ENCODE assay signal across 13 cellular contexts in genomic region chr21:39014751-39015150, GRCh38.
DNase-seq lines count a peak whose midpoint lies in the region; ATAC-seq and TF ChIP-seq lines count a peak whose summit lies in the region.
"Had no signal": no experiment of that assay in that cellular context is flagged by ENCODE, and none has a peak within 500 bp of the region (broad histone marks: within the 10 kb centered on the region; RNA-seq: fewer than 3 reads in every experiment).

No MANE protein-coding gene starts in this region.

- H3K9me3 ChIP-seq in IMR-90 (ENCODE audit: control insufficient read depth, insufficient read depth, low read length) (no peaks in the 10 kb centered on the region), left lung (no peaks in the 10 kb centered on the region)
- H3K9me3 ChIP-seq: left ventricle myocardium inferior had no signal

- H2AK5ac ChIP-seq in IMR-90 (ENCODE audit: low read depth, low read length), result peak overlapping the region; percentile 91; the same call in 1 of the 2 replicates

- no TSS peak for BruUV-seq in IMR-90 (replicated peaks; lab: Mats Ljungman, UMichigan)

- ATAC-seq in IMR-90 (ENCODE audit: low read depth), result peak; percentile 92
- peak; percentile 76 for ATAC-seq in left lung
- ATAC-seq in HG02884 (IDR thresholded peaks at IDR 0.05; ENCODE audit: unreplicated experiment), result no peak
- ATAC-seq: stimulated activated naive CD8-positive, alpha-beta T cell treated with anti-CD3 and anti-CD28 coated beads, Interleukin-15, Interleukin-2, amounts not matched to agents 100 U/mL and 50 U/mL, for 24 hours had no signal

- H4K91ac ChIP-seq in IMR-90 (ENCODE audit: insufficient read depth, low read depth, low read length), result peak overlapping the region; percentile 98

- WGBS in IMR-90 (ENCODE audit: extremely low coverage in 2 of 2, insufficient read length in 1 of 2), 2 experiments, result 0% methylated on average over 5 of the region's 9 CpGs; no CpG with 5 or more reads in 1 of the 2 experiments

- peak overlapping the region; percentile 3; the same call in 1 of the 2 replicates for H3K4me3 ChIP-seq in IMR-90 (ENCODE audit: insufficient read depth, low read depth, low read length)
- H3K4me3 ChIP-seq in astrocyte of the cerebellum (ENCODE audit: low read depth, low read length), result no peak overlapping the region
- no peak overlapping the region for H3K4me3 ChIP-seq in left lung
- H3K4me3 ChIP-seq: left ventricle myocardium inferior had no signal

- H3K4me1 ChIP-seq in IMR-90 (ENCODE audit: control insufficient read depth, insufficient read depth, low read length) (peaks cover 15% of the 10 kb centered on the region), left lung (peaks cover 0 to 63% of the 10 kb centered on the region in 2 donors)

- TF ChIP-seq RAD21 in IMR-90 (IDR thresholded peaks at IDR 0.05; ENCODE audit: low read length), result 0 out of 2 replicates have a peak, but pooled peaks have one; percentile 7

- no peaks in the 10 kb centered on the region for H4K20me1 ChIP-seq in IMR-90 (ENCODE audit: insufficient read depth, low read length)

- TF ChIP-seq CTCF in IMR-90 (conservative IDR thresholded peaks at IDR 0.05; ENCODE audit: low read depth, low read length) (no peak), astrocyte of the cerebellum (IDR thresholded peaks at IDR 0.05; ENCODE audit: low read depth, low read length, missing control alignments) (no peak), left lung (IDR thresholded peaks at IDR 0.05) (no peak)

- peak overlapping the region; percentile 54 for H3K9ac ChIP-seq in IMR-90 (ENCODE audit: low read depth, low read length)

- H4K5ac ChIP-seq in IMR-90 (ENCODE audit: low read depth, low read length), result peak overlapping the region; percentile 95

- peaks cover 0 to 3% of the 10 kb centered on the region in 2 experiments; a peak in 1 of 4 replicates for H3K79me1 ChIP-seq in IMR-90 (ENCODE audit: low read depth in 1 of 2, low read length in 2 of 2)

- H3K14ac ChIP-seq in IMR-90 (replicated peaks; ENCODE audit: low read depth, low read length), result peak overlapping the region; percentile 96

- H3K4ac ChIP-seq in IMR-90 (ENCODE audit: low read depth, low read length), result peak overlapping the region; percentile 96

- H4K8ac ChIP-seq in IMR-90 (ENCODE audit: low read depth in 2 of 2, low read length in 2 of 2), result peak overlapping the region; percentile 86 to 92

- DNase-seq in AG08395 (ENCODE audit: low spot score), result peak; percentile 88
- DNase-seq in IMR-90, result peak; percentile 99
- DNase-seq in astrocyte of the cerebellum (ENCODE audit: low read depth), result peak; percentile 95
- no peak for DNase-seq in left lung
- no peak for DNase-seq in SW 1271 (lab: John Stamatoyannopoulos, UW)
- DNase-seq in activated CD8-positive, alpha-beta memory T cell treated with anti-CD3 and anti-CD28 coated beads, Interleukin-2, amount 50 U/mL, for 4 hours, result no peak
- no peak for DNase-seq in anterior cingulate cortex (lab: John Stamatoyannopoulos, UW)
- DNase-seq: CD4-positive, alpha-beta T cell; effector CD8-positive, alpha-beta T cell; left ventricle myocardium inferior; NCI-H2227 treated with DMSO at 0.1 percent for 48 hours; stimulated activated naive CD8-positive, alpha-beta T cell treated with anti-CD3 and anti-CD28 coated beads, Interleukin-15, Interleukin-2, amounts not matched to agents 100 U/mL and 50 U/mL, for 24 hours had no signal

- peaks cover 19% of the 10 kb centered on the region for H3K9me1 ChIP-seq in IMR-90 (ENCODE audit: insufficient read depth, low read length)

- intact Hi-C loops in IMR-90 (cut with micrococcal nuclease), result loop anchor here (5.0 kb wide), 1 partner anchor 717 kb away; no protein-coding TSS in a partner anchor
- intact Hi-C loops in left lung (cut with DNase I), result no loop called here

- H2BK20ac ChIP-seq in IMR-90 (ENCODE audit: low read depth, low read length), result peak overlapping the region; percentile 99

- peak overlapping the region; percentile 2 for H2AK9ac ChIP-seq in IMR-90 (replicated peaks; ENCODE audit: low read depth, low read length, poor library complexity)

- peak overlapping the region; percentile 91 for H3K56ac ChIP-seq in IMR-90 (ENCODE audit: extremely low read depth, insufficient read depth, low read length)

- peak overlapping the region; percentile 88 for H3K23ac ChIP-seq in IMR-90 (ENCODE audit: low read depth, low read length)

- peak overlapping the region; percentile 99 for H2BK5ac ChIP-seq in IMR-90 (ENCODE audit: low read depth, low read length, poor library complexity, severe bottlenecking)

- H3K18ac ChIP-seq in IMR-90 (ENCODE audit: low read depth, low read length), result peak overlapping the region; percentile 97

- H3K27ac ChIP-seq in IMR-90 (ENCODE audit: insufficient read depth, low read length), result peak overlapping the region; percentile 97
- peak overlapping the region; percentile 30 to 42 for H3K27ac ChIP-seq in left lung
- H3K27ac ChIP-seq: left ventricle myocardium inferior had no signal

- no peaks in the 10 kb centered on the region for H3K27me3 ChIP-seq in IMR-90 (ENCODE audit: control insufficient read depth, insufficient read depth, low read length)
- H3K27me3 ChIP-seq in left lung, result no peaks in the 10 kb centered on the region

- CTCF ChIA-PET in IMR-90 (lab: Yijun Ruan, JAX), result interaction anchor here (0.6 kb wide), 1 partner anchor 1122 kb away, joined by 3 read pairs; no protein-coding TSS in a partner anchor

- peak overlapping the region; percentile 73 for H2AFZ ChIP-seq in IMR-90 (replicated peaks; ENCODE audit: low read length, poor library complexity)

- TF ChIP-seq POLR2A in IMR-90 (IDR thresholded peaks at IDR 0.05; ENCODE audit: low read depth, low read length), result no peak

- dilution Hi-C loops in IMR-90 (cut with HindIII; ENCODE audit: low sequenced_read_pairs, unreplicated experiment), result no loop called here

- peak overlapping the region; percentile 80 for H3K4me2 ChIP-seq in IMR-90 (ENCODE audit: low read depth, low read length)

- peak overlapping the region; percentile 98 for H2BK15ac ChIP-seq in IMR-90 (ENCODE audit: low read depth, low read length)

- no peaks in the 10 kb centered on the region for H3K36me3 ChIP-seq in IMR-90 (ENCODE audit: control insufficient read depth, insufficient read depth, low read length)
- H3K36me3 ChIP-seq in left lung, result no peaks in the 10 kb centered on the region
- H3K36me3 ChIP-seq: left ventricle myocardium inferior had no signal

- POLR2A ChIA-PET in IMR-90 (lab: Charles Lee; ENCODE audit: unreplicated experiment), result no interaction called here

- peak overlapping the region; percentile 98 for H2BK120ac ChIP-seq in IMR-90 (ENCODE audit: low read depth, low read length)

- in situ Hi-C loops in IMR-90 (cut with MboI; ENCODE audit: low sequenced_read_pairs) (no loop called here), astrocyte of the cerebellum (cut with HindIII; ENCODE audit: low sequenced_read_pairs) (no loop called here)

TF ChIP-seq in IMR-90, 13 proteins besides CTCF, POLR2A, EP300 and RAD21:
- peak; percentile 96 for TF ChIP-seq CEBPB (IDR thresholded peaks at IDR 0.05; ENCODE audit: low read depth, low read length)
- no peak for TF ChIP-seq ELK1 (IDR thresholded peaks at IDR 0.05; ENCODE audit: borderline replicate concordance, low read depth, low read length)
- TF ChIP-seq NFE2L2 (IDR thresholded peaks at IDR 0.05; ENCODE audit: low read depth, low read length), result peak; percentile 6; the same call in 1 of the 2 replicates
- TF ChIP-seq FOS (IDR thresholded peaks at IDR 0.05; ENCODE audit: low read depth, low read length), result peak; percentile 84; the same call in 1 of the 2 replicates
- no peak for TF ChIP-seq MAFK (IDR thresholded peaks at IDR 0.05; ENCODE audit: low read depth, low read length)
- no peak for TF ChIP-seq RCOR1 (IDR thresholded peaks at IDR 0.05; ENCODE audit: insufficient replicate concordance, low read length)
- TF ChIP-seq MXI1 (IDR thresholded peaks at IDR 0.05; ENCODE audit: borderline replicate concordance, low read depth, low read length), result no peak
- TF ChIP-seq MAZ (IDR thresholded peaks at IDR 0.05; ENCODE audit: borderline replicate concordance, low read depth, low read length), result no peak
- TF ChIP-seq RFX5 (IDR thresholded peaks at IDR 0.05; ENCODE audit: low read depth, low read length), result peak; percentile 59; the same call in 1 of the 2 replicates
- peak; percentile 72 for TF ChIP-seq USF2 (IDR thresholded peaks at IDR 0.05; ENCODE audit: low read depth, low read length)
- peak; percentile 17; the same call in 1 of the 2 replicates for TF ChIP-seq SMC3 (IDR thresholded peaks at IDR 0.05; ENCODE audit: low read depth, low read length)
- TF ChIP-seq BHLHE40 (IDR thresholded peaks at IDR 0.05; ENCODE audit: low read depth, low read length), result peak; percentile 44; the same call in 1 of the 2 replicates

Comparison
In these comparisons a context has a peak if more than half of its experiments do, and no peak if none do; other contexts are left out.
1. DNase-seq: peak in AG08395 (single experiment), IMR-90 (single experiment) and astrocyte of the cerebellum (single experiment); none in left lung (0 of 2), SW 1271 (0 of 2), activated CD8-positive, alpha-beta memory T cell treated with anti-CD3 and anti-CD28 coated beads, Interleukin-2, amount 50 U/mL, for 4 hours (single experiment) and anterior cingulate cortex (0 of 58).